10 cellular contexts compared by ENCODE assay signal in the genomic region with DNA sequence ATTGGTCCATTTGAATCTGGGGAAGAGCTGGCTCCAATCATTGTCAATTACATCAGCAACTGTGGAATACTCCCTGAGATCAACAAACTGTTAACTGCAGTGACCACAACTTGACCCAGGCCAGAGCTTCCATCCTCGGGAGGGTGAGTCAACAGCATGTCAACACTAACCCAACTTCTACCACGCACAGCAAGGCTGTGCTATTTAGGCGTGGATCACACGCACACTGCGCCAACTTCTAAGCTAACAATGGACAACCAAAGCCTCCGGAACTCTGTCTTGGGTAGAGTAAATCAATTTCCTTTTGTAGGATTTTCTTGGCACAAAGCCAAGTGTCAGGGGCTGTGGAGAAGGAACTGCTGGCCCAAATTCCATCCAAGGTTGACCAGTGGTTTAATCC. TPM values are rescaled to one million over a fixed set of nuclear protein-coding genes. Genes with fewer than 3 reads are reported as not detected.
DNase-seq lines count a peak whose midpoint lies in the region; ATAC-seq, FAIRE-seq and TF ChIP-seq lines count a peak whose summit lies in the region.
"Had no signal": no experiment of that assay in that cellular context is flagged by ENCODE, and none has a peak within 500 bp of the region (broad histone marks: within the 10 kb centered on the region; RNA-seq: fewer than 3 reads in every experiment).

No MANE protein-coding gene starts in this region.

- in situ Hi-C loops in astrocyte of the cerebellum (cut with HindIII; ENCODE audit: low sequenced_read_pairs) (no loop called here), GM13977 (cut with MboI; ENCODE audit: low pct_unique_long_range_greater_than_20kb, low sequenced_read_pairs, unreplicated experiment) (no loop called here)

- TF ChIP-seq CTCF in astrocyte of the cerebellum (IDR thresholded peaks at IDR 0.05; ENCODE audit: low read depth, low read length, missing control alignments) (no peak), kidney (IDR thresholded peaks at IDR 0.05; ENCODE audit: borderline replicate concordance, extremely low read depth, insufficient read depth) (no peak), GM13977 (IDR thresholded peaks at IDR 0.05; ENCODE audit: extremely low read depth, insufficient read depth, missing control alignments) (no peak), D721Med (IDR thresholded peaks at IDR 0.05; ENCODE audit: insufficient read depth, missing control alignments) (no peak)

- intact Hi-C loops in kidney (cut with DNase I) (no loop called here), aorta (cut with DNase I) (no loop called here)

- ATAC-seq in aorta (ENCODE audit: low FRiP score), result peak; percentile 78
- ATAC-seq in HG02981 (IDR thresholded peaks at IDR 0.05; ENCODE audit: unreplicated experiment), result no peak

- no peaks in the 10 kb centered on the region for H3K27me3 ChIP-seq in aorta (ENCODE audit: control insufficient read depth in 1 of 2, insufficient read depth in 2 of 2, low read length in 1 of 2)

- FAIRE-seq in kidney (lab: Jason Lieb, UNC) (no peak), D721Med (lab: Jason Lieb, UNC) (no peak)

- H3K9me3 ChIP-seq in kidney (ENCODE audit: control insufficient read depth in 1 of 2, low read length in 2 of 2) (no peaks in the 10 kb centered on the region), aorta (ENCODE audit: control insufficient read depth, low read length) (no peaks in the 10 kb centered on the region)

- DNase-seq in SIG-M5 treated with dmso at 0.1 percent for 504 hours (lab: John Stamatoyannopoulos, UW; ENCODE audit: unreplicated experiment), result peak; percentile 47
- DNase-seq in SIG-M5 (lab: John Stamatoyannopoulos, UW), result no peak
- peak; percentile 72 for DNase-seq in astrocyte of the cerebellum (ENCODE audit: low read depth)
- DNase-seq in kidney, result peak; percentile 76
- DNase-seq in aorta, result peak; percentile 66 to 78
- DNase-seq in GM13977 (ENCODE audit: low spot score), result no peak
- DNase-seq in D721Med (ENCODE audit: insufficient read length, low spot score), result no peak
- DNase-seq: hippocampal formation had no signal

- WGBS in aorta, 2 donors, result 64 to 71% methylated on average over 6 of the region's 6 CpGs

- no peak overlapping the region for H3K4me3 ChIP-seq in astrocyte of the cerebellum (ENCODE audit: low read depth, low read length)
- H3K4me3 ChIP-seq in kidney (ENCODE audit: low read length in 2 of 2), result no peak overlapping the region
- H3K4me3 ChIP-seq in aorta (ENCODE audit: low read length in 2 of 2), result no peak overlapping the region

- H3K4me1 ChIP-seq in kidney (ENCODE audit: control insufficient read depth in 1 of 2, insufficient read depth in 1 of 2, low read depth in 1 of 2, low read length in 2 of 2) (peaks cover 4 to 5% of the 10 kb centered on the region in 2 donors), aorta (ENCODE audit: control insufficient read depth in 1 of 2, insufficient read depth in 2 of 2, low read length in 2 of 2) (peaks cover 0 to 1% of the 10 kb centered on the region in 2 donors)

- H3K36me3 ChIP-seq in kidney (ENCODE audit: control insufficient read depth in 1 of 2, insufficient read depth in 2 of 2, low read length in 2 of 2) (no peaks in the 10 kb centered on the region), aorta (ENCODE audit: control insufficient read depth in 1 of 2, insufficient read depth in 2 of 2, low read length in 1 of 2) (no peaks in the 10 kb centered on the region)

- no peak overlapping the region for H3K27ac ChIP-seq in kidney (ENCODE audit: low read depth in 2 of 2, low read length in 2 of 2)
- no peak overlapping the region for H3K27ac ChIP-seq in aorta (ENCODE audit: low read depth in 1 of 2, low read length in 2 of 2)
- H3K27ac ChIP-seq: VCaP had no signal

- no peak overlapping the region for H3K9ac ChIP-seq in kidney (ENCODE audit: low read length in 2 of 2)

RNA-seq across cellular contexts. Expression of a gene that starts 30.4 kb away (rescaled TPM):
- total RNA-seq in kidney (1,303 TPM), aorta (100 to 1,000 TPM; 507 to 581 TPM)
- polyA plus RNA-seq in kidney (ENCODE audit: insufficient read depth, low read depth, low replicate concordance) (472 TPM), aorta (100 to 1,000 TPM; 149 to 235 TPM)

Comparison
In these comparisons a context has a peak if more than half of its experiments do, and no peak if none do; other contexts are left out.
1. DNase-seq: peak in SIG-M5 treated with dmso at 0.1 percent for 504 hours (single experiment), astrocyte of the cerebellum (single experiment), kidney (single experiment) and aorta (2 of 2); none in SIG-M5 (single experiment), GM13977 (single experiment) and D721Med (single experiment).